In genomic region chr1:196317535-196318522, GRCh38 we compare ENCODE assay signal across 8 cellular contexts.
DNase-seq lines count a peak whose midpoint lies in the region; ATAC-seq, FAIRE-seq and TF ChIP-seq lines count a peak whose summit lies in the region.

No MANE protein-coding gene starts in this region.

- H3K36me3 ChIP-seq in right lobe of liver = peaks cover 0 to 4% (median 0%) of the 10 kb centered on the region in 4 donors

- ATAC-seq in right lobe of liver = peak; percentile 77 to 86 (median 80)
- ATAC-seq in HG02623 (IDR thresholded peaks at IDR 0.05; ENCODE audit: unreplicated experiment) = no peak

- no peaks in the 10 kb centered on the region for H3K27me3 ChIP-seq in right lobe of liver

- intact Hi-C loops in right lobe of liver (cut with DNase I) = no loop called here

- no peak for FAIRE-seq in GM12892 (lab: Jason Lieb, UNC)

- DNase-seq in NCI-H2196 (lab: John Stamatoyannopoulos, UW; ENCODE audit: unreplicated experiment) = peak; percentile 4
- no peak for DNase-seq in NCI-H2196 treated with DMSO at 0.1 percent for 48 hours (lab: John Stamatoyannopoulos, UW; ENCODE audit: unreplicated experiment)
- peak; percentile 9 for DNase-seq in NCI-H2029 (lab: John Stamatoyannopoulos, UW)
- DNase-seq in astrocyte of the spinal cord (ENCODE audit: low read depth, low spot score) = peak; percentile 48
- DNase-seq in right lobe of liver = no peak
- DNase-seq in GM12892 (ENCODE audit: insufficient read length) = no peak
- no peak for DNase-seq in cerebellar nuclear complex (lab: John Stamatoyannopoulos, UW)

- no peak overlapping the region for H3K27ac ChIP-seq in right lobe of liver

- TF ChIP-seq CTCF in astrocyte of the spinal cord (IDR thresholded peaks at IDR 0.05; ENCODE audit: low read depth, low read length) (peak; percentile 86), right lobe of liver (IDR thresholded peaks at IDR 0.05) (peak; percentile 56 to 72 (median 66))

- in situ Hi-C loops in astrocyte of the spinal cord (cut with HindIII; ENCODE audit: low sequenced_read_pairs) = no loop called here

- peaks cover 0 to 7% (median 2%) of the 10 kb centered on the region in 4 donors for H3K4me1 ChIP-seq in right lobe of liver

- no peaks in the 10 kb centered on the region for H3K9me3 ChIP-seq in right lobe of liver

- no peak overlapping the region for H3K4me3 ChIP-seq in astrocyte of the spinal cord (ENCODE audit: low read depth, low read length)
- H3K4me3 ChIP-seq in right lobe of liver = no peak overlapping the region

- WGBS in right lobe of liver (ENCODE audit: insufficient coverage, low coverage, low lambda C conversion rate, missing lambda C conversion rate) = 40% methylated on average over 8 of the region's 8 CpGs

- TF ChIP-seq POLR2A in right lobe of liver (IDR thresholded peaks at IDR 0.05) (no peak), GM12892 (IDR thresholded peaks at IDR 0.05; ENCODE audit: low read depth, low read length) (no peak)

Comparison
In these comparisons a context has a peak if more than half of its experiments do, and no peak if none do; other contexts are left out.
1. DNase-seq: peak in NCI-H2196 (single experiment), NCI-H2029 (single experiment) and astrocyte of the spinal cord (single experiment); none in NCI-H2196 treated with DMSO at 0.1 percent for 48 hours (single experiment), right lobe of liver (0 of 3), GM12892 (single experiment) and cerebellar nuclear complex (0 of 2).